In the genomic region with DNA sequence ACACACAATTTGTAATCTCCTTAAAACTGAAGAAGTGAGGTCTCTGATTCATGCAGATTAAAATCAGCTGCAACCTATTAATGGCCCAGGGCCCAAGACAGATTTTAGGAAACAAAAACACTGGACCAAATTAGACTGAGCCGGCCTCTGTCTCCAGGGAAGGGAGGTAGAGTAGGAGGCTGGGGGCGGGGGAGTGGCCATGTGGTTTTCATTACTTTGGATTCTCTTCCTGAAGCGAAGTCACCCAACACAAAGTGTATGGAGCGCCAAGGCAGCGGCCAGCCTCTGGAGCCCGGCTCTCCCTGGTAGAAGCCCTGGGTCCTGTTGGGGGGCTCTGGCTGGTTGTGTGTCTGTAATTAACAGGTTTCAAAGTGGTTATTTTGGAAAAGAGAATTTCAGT, we compare ENCODE assay signal across 13 cellular contexts.
DNase-seq lines count a peak whose midpoint lies in the region; TF ChIP-seq lines count a peak whose summit lies in the region.
"Had no signal": no experiment of that assay in that cellular context is flagged by ENCODE, and none has a peak within 500 bp of the region (broad histone marks: within the 10 kb centered on the region; RNA-seq: fewer than 3 reads in every experiment).

No MANE protein-coding gene starts in this region.

- TF ChIP-seq CTCF in BJ (IDR thresholded peaks at IDR 0.05; ENCODE audit: insufficient read depth, low read depth, low read length) (no peak), left ventricle myocardium inferior (IDR thresholded peaks at IDR 0.05; ENCODE audit: borderline replicate concordance) (no peak), brain microvascular endothelial cell (IDR thresholded peaks at IDR 0.05; ENCODE audit: low read depth, low read length, missing control alignments) (no peak)

- H3K27me3 ChIP-seq in BJ (ENCODE audit: control insufficient read depth, insufficient read depth, low read length) = no peaks in the 10 kb centered on the region
- no peaks in the 10 kb centered on the region for H3K27me3 ChIP-seq in left ventricle myocardium inferior (ENCODE audit: low read depth)
- H3K27me3 ChIP-seq in skeletal muscle tissue (ENCODE audit: control insufficient read depth in 3 of 3, insufficient read depth in 3 of 3, low read length in 3 of 3) = no peaks in the 10 kb centered on the region
- no peaks in the 10 kb centered on the region for H3K27me3 ChIP-seq in brain microvascular endothelial cell (replicated peaks)
- H3K27me3 ChIP-seq: upper lobe of left lung had no signal

- peak overlapping the region; percentile 19 for H3K27ac ChIP-seq in adipose tissue (ENCODE audit: low read depth, low read length)
- peak overlapping the region; percentile 67 for H3K27ac ChIP-seq in left ventricle myocardium inferior (replicated peaks)
- H3K27ac ChIP-seq in skeletal muscle tissue (ENCODE audit: low read depth, low read length) = peak overlapping the region; percentile 52
- no peak overlapping the region for H3K27ac ChIP-seq in brain microvascular endothelial cell
- H3K27ac ChIP-seq: KMS-11 had no signal

- in situ Hi-C loops in brain microvascular endothelial cell (cut with HindIII; ENCODE audit: low pct_ligation_motif_present, low sequenced_read_pairs) = no loop called here

- CTCF ChIA-PET in BJ (lab: Yijun Ruan, JAX) = interaction anchor here (0.9 to 1.1 kb wide), 4 partner anchors 11 to 64 kb away, joined by 3 read pairs; no protein-coding TSS in a partner anchor

- 66 to 87% (median 66%) methylated on average over 6 of the region's 6 CpGs for WGBS in adipose tissue, 3 donors

- POLR2A ChIA-PET in BJ (lab: Charles Lee) = interaction anchor here (0.7 kb wide), 1 partner anchor 309 kb away, joined by 3 read pairs; no protein-coding TSS in a partner anchor

- no peak overlapping the region for H3K9ac ChIP-seq in skeletal muscle tissue (ENCODE audit: low read depth in 1 of 3, low read length in 3 of 3)
- H3K9ac ChIP-seq: KMS-11 had no signal

- H3K36me3 ChIP-seq in BJ (ENCODE audit: control insufficient read depth, insufficient read depth, low read length) (no peaks in the 10 kb centered on the region), left ventricle myocardium inferior (no peaks in the 10 kb centered on the region), skeletal muscle tissue (ENCODE audit: control insufficient read depth in 3 of 3, insufficient read depth in 3 of 3, low read length in 3 of 3) (no peaks in the 10 kb centered on the region), brain microvascular endothelial cell (replicated peaks) (no peaks in the 10 kb centered on the region)
- H3K36me3 ChIP-seq: upper lobe of left lung had no signal

- no peaks in the 10 kb centered on the region for H3K9me3 ChIP-seq in left ventricle myocardium inferior (replicated peaks)
- H3K9me3 ChIP-seq in skeletal muscle tissue (ENCODE audit: control insufficient read depth in 3 of 3, low read length in 3 of 3) = no peaks in the 10 kb centered on the region
- H3K9me3 ChIP-seq: upper lobe of left lung had no signal

- intact Hi-C loops in left ventricle myocardium inferior (cut with micrococcal nuclease) (no loop called here), head of caudate nucleus (cut with DNase I) (no loop called here)

- H3K4me3 ChIP-seq in BJ (ENCODE audit: low read depth, low read length) (no peak overlapping the region), left ventricle myocardium inferior (no peak overlapping the region), skeletal muscle tissue (ENCODE audit: low read length in 3 of 3) (no peak overlapping the region), brain microvascular endothelial cell (ENCODE audit: low read depth, low read length) (no peak overlapping the region)
- H3K4me3 ChIP-seq: upper lobe of left lung had no signal

- H3K4me1 ChIP-seq in left ventricle myocardium inferior = peaks cover 54% of the 10 kb centered on the region
- peaks cover 30 to 32% (median 31%) of the 10 kb centered on the region in 3 donors for H3K4me1 ChIP-seq in skeletal muscle tissue (ENCODE audit: control insufficient read depth in 3 of 3, insufficient read depth in 3 of 3, low read length in 3 of 3)

- DNase-seq in BJ (ENCODE audit: low read depth) = peak; percentile 83
- DNase-seq in left ventricle myocardium inferior = peak; percentile 58
- DNase-seq in brain microvascular endothelial cell = no peak
- DNase-seq in activated CD8-positive, alpha-beta memory T cell treated with anti-CD3 and anti-CD28 coated beads for 24 hours = no peak
- no peak for DNase-seq in activated CD4-positive, CD25-positive, alpha-beta regulatory T cell treated with anti-CD3 and anti-CD28 coated beads, Interleukin-2, amount 50 U/mL, for 72 hours
- no peak for DNase-seq in head of caudate nucleus
- DNase-seq: activated CD4-positive, alpha-beta T cell treated with anti-CD3 and anti-CD28 coated beads, Interleukin-2, amount 50 U/mL, for 48 hours; DMS153; stimulated activated CD4-positive, alpha-beta T cell treated with anti-CD3 and anti-CD28 coated beads, Interleukin-12 subunit alpha, Interleukin-12 subunit beta, amount 100 ng/mL, for 4 hours had no signal

Comparison
In these comparisons a context has a peak if more than half of its experiments do, and no peak if none do; other contexts are left out.
1. DNase-seq: peak in BJ (single experiment) and left ventricle myocardium inferior (single experiment); none in brain microvascular endothelial cell (single experiment), activated CD8-positive, alpha-beta memory T cell treated with anti-CD3 and anti-CD28 coated beads for 24 hours (single experiment), activated CD4-positive, CD25-positive, alpha-beta regulatory T cell treated with anti-CD3 and anti-CD28 coated beads, Interleukin-2, amount 50 U/mL, for 72 hours (single experiment) and head of caudate nucleus (0 of 42).